ENCODE assay signal across 22 cellular contexts in the genomic region with DNA sequence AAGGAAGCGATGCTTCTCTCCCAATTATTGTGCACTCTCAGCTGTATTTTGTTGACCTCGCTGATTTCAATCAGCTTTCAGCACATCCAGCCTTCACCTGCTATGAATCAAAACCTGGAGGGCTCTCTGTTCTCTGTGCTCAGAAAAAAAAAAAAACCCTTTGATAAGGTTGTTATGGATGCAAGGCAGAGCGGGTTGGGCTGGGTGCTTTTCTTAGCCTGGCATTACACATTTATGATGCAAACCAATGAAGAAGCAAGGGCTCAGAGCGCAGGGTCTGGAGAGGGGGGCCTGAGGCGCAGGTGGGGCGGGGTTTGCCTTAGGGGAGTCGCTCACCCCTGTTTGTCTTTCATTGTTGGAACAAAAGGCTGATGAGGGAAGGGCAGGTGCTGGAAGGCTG.
DNase-seq lines count a peak whose midpoint lies in the region; TF ChIP-seq lines count a peak whose summit lies in the region.
"Had no signal": no experiment of that assay in that cellular context is flagged by ENCODE, and none has a peak within 500 bp of the region (broad histone marks: within the 10 kb centered on the region; RNA-seq: fewer than 3 reads in every experiment).

No MANE protein-coding gene starts in this region.

- H3K9me3 ChIP-seq in HAP-1 = no peaks in the 10 kb centered on the region

- H3K9me3 Mint-ChIP-seq in progenitor cell of endocrine pancreas (ENCODE audit: low read depth) = peaks cover 8% of the 10 kb centered on the region

- H3K27me3 Mint-ChIP-seq in progenitor cell of endocrine pancreas = no peaks in the 10 kb centered on the region

- H3K4me1 Mint-ChIP-seq in progenitor cell of endocrine pancreas (ENCODE audit: low read depth) = peaks cover 22% of the 10 kb centered on the region
- H3K4me1 Mint-ChIP-seq: B cell, immature natural killer cell had no signal

- no peak overlapping the region for H3K4me3 ChIP-seq in HAP-1
- H3K4me3 ChIP-seq: cardiac muscle cell, K562, lower lobe of right lung had no signal

- in situ Hi-C loops in HAP-1 (cut with MboI; ENCODE audit: low sequenced_read_pairs) = no loop called here

- DNase-seq in NCI-H2081 (lab: John Stamatoyannopoulos, UW) (peak; percentile 28 to 70), NCI-H2081 treated with DMSO at 0.1 percent for 48 hours (lab: John Stamatoyannopoulos, UW) (no peak), NCI-H146 (lab: John Stamatoyannopoulos, UW) (peak; percentile 99), NCI-H748 treated with DMSO at 0.1 percent for 48 hours (lab: John Stamatoyannopoulos, UW) (peak; percentile 63), progenitor cell of endocrine pancreas (ENCODE audit: low spot score, unreplicated experiment) (peak; percentile 15), midbrain (lab: John Stamatoyannopoulos, UW) (no peak), HAP-1 (ENCODE audit: low spot score in 2 of 2) (no peak), GM20000 (ENCODE audit: low spot score) (no peak)
- DNase-seq: activated CD4-positive, alpha-beta T cell treated with anti-CD3 and anti-CD28 coated beads for 1 hour; activated CD8-positive, alpha-beta memory T cell treated with anti-CD3 and anti-CD28 coated beads for 24 hours; activated naive CD4-positive, alpha-beta T cell treated with anti-CD3 and anti-CD28 coated beads for 36 hours; activated T-cell treated with anti-CD3 and anti-CD28 coated beads, Interleukin-2, amount 50 U/mL, for 48 hours; amygdala; Calu3; dermis blood vessel endothelial cell; GDM1; head of caudate nucleus; immature natural killer cell; lower lobe of right lung had no signal

- H3K4me1 ChIP-seq in HAP-1 = no peaks in the 10 kb centered on the region
- H3K4me1 ChIP-seq: lower lobe of right lung had no signal

- peaks cover 1% of the 10 kb centered on the region for H3K36me3 Mint-ChIP-seq in progenitor cell of endocrine pancreas (ENCODE audit: insufficient read depth)
- H3K36me3 Mint-ChIP-seq: immature natural killer cell had no signal

- no peaks in the 10 kb centered on the region for H3K27me3 ChIP-seq in HAP-1 (ENCODE audit: low read depth)
- H3K27me3 ChIP-seq: cardiac muscle cell had no signal

- peak overlapping the region; percentile 87 for H3K27ac Mint-ChIP-seq in progenitor cell of endocrine pancreas
- H3K27ac Mint-ChIP-seq: activated naive CD4-positive, alpha-beta T cell treated with anti-CD3 and anti-CD28 coated beads for 36 hours; B cell; immature natural killer cell had no signal

- no peak for TF ChIP-seq CTCF in progenitor cell of endocrine pancreas (IDR thresholded peaks at IDR 0.05; ENCODE audit: unreplicated experiment)
- TF ChIP-seq CTCF in GM20000 (IDR thresholded peaks at IDR 0.05; ENCODE audit: extremely low read depth, missing control alignments) = no peak

- H3K36me3 ChIP-seq in HAP-1 (replicated peaks) = no peaks in the 10 kb centered on the region
- H3K36me3 ChIP-seq: cardiac muscle cell, lower lobe of right lung had no signal

- no peak overlapping the region for H3K4me3 Mint-ChIP-seq in progenitor cell of endocrine pancreas (ENCODE audit: low read depth)
- H3K4me3 Mint-ChIP-seq: activated naive CD4-positive, alpha-beta T cell treated with anti-CD3 and anti-CD28 coated beads for 36 hours; B cell; immature natural killer cell had no signal

Comparison
In these comparisons a context has a peak if more than half of its experiments do, and no peak if none do; other contexts are left out.
1. DNase-seq: peak in NCI-H2081 (2 of 2), NCI-H146 (single experiment), NCI-H748 treated with DMSO at 0.1 percent for 48 hours (single experiment) and progenitor cell of endocrine pancreas (single experiment); none in NCI-H2081 treated with DMSO at 0.1 percent for 48 hours (single experiment), midbrain (single experiment), HAP-1 (0 of 2) and GM20000 (single experiment).